Comparison of ENCODE assay signal across 21 cellular contexts in the genomic region with DNA sequence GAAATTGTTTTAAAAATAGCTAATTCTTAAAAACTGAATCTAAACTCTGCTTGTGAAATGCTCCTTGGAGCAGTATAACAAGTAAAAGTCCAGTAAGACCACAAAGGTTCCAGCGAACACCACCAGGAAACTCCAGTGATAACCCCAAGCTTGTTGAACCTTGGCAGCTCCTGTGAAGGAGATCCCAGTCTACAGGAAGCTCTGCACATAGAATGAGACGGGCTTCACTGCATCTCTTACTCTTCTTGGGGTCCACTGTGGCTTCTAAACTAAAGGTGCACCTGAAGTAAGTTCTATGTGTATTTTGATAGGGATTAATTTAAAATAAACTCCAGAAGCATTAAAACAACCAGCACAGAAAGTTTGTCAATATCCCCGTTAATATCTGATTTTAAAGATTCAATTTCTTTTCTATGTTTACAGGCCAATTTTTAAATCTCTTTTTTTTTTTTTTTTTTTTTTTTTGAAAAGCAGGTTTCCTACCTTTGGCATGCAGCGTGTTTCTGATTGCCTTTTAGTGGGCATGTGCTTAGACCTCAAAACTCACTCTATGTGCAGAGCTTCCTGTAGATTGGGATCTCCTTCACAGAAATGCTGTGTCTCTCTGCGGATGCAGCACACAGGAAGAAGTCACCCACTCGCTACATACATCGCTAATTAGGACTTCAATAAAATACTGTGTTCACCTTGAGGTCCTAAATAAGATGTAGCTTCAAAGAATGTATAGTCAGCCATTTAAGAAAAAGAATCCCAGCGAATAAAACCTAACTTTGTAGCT.
DNase-seq lines count a peak whose midpoint lies in the region.
"Had no signal": no experiment of that assay in that cellular context is flagged by ENCODE, and none has a peak within 500 bp of the region (broad histone marks: within the 10 kb centered on the region; RNA-seq: fewer than 3 reads in every experiment).

No MANE protein-coding gene starts in this region.

- H3K4me3 Mint-ChIP-seq in T-helper 1 cell treated with Interleukin-12 subunit alpha and Interleukin-12 subunit beta and Interleukin-4 antibody, amounts not matched to agents 30 μg/mL and 1 μg/mL, for 36 hours = peak overlapping the region; percentile 53
- H3K4me3 Mint-ChIP-seq in activated naive CD4-positive, alpha-beta T cell treated with anti-CD3 and anti-CD28 coated beads, Interleukin-2, amount 50 U/mL, for 24 hours = peak overlapping the region; percentile 44
- H3K4me3 Mint-ChIP-seq in stimulated activated naive CD8-positive, alpha-beta T cell treated with anti-CD3 and anti-CD28 coated beads, Interleukin-15, Interleukin-2, amounts not matched to agents 100 ng/mL and 50 ng/mL, for 24 hours = peak overlapping the region; percentile 37
- H3K4me3 Mint-ChIP-seq: WTC11 had no signal

- H3K4me1 Mint-ChIP-seq in T-helper 1 cell treated with Interleukin-12 subunit alpha and Interleukin-12 subunit beta and Interleukin-4 antibody, amounts not matched to agents 30 μg/mL and 1 μg/mL, for 36 hours (ENCODE audit: low read depth) = peaks cover 42% of the 10 kb centered on the region
- peaks cover 49% of the 10 kb centered on the region for H3K4me1 Mint-ChIP-seq in activated naive CD4-positive, alpha-beta T cell treated with anti-CD3 and anti-CD28 coated beads, Interleukin-2, amount 50 U/mL, for 24 hours
- H3K4me1 Mint-ChIP-seq in stimulated activated naive CD8-positive, alpha-beta T cell treated with anti-CD3 and anti-CD28 coated beads, Interleukin-15, Interleukin-2, amounts not matched to agents 100 ng/mL and 50 ng/mL, for 24 hours (ENCODE audit: low read depth) = peaks cover 33% of the 10 kb centered on the region
- H3K4me1 Mint-ChIP-seq: WTC11 had no signal

- peak; percentile 8 for DNase-seq in stimulated activated CD4-positive, alpha-beta T cell treated with anti-CD3 and anti-CD28 coated beads, Interleukin-2, amount 100 ng/mL, for 4 hours (ENCODE audit: low read depth)
- no peak for DNase-seq in stimulated activated CD4-positive, alpha-beta T cell treated with anti-CD3 and anti-CD28 coated beads, Interleukin-2, amount 100 ng/mL, for 24 hours
- DNase-seq in DMS 273 treated with DMSO at 0.1 percent for 48 hours (lab: John Stamatoyannopoulos, UW) (no peak), head of caudate nucleus (no peak), caudate nucleus (lab: John Stamatoyannopoulos, UW) (no peak)
- DNase-seq: activated CD8-positive, alpha-beta memory T cell treated with anti-CD3 and anti-CD28 coated beads, Interleukin-2, amount 50 U/mL, for 4 hours; COR-L47; heart left ventricle; IMR-90; MM.1S; NCI-H146; NCI-H774; SHP77; stomach had no signal

- H3K27ac ChIP-seq in caudate nucleus (ENCODE audit: low read depth, low read length) = no peak overlapping the region
- H3K27ac ChIP-seq: heart left ventricle, HL-60, stomach, upper lobe of left lung had no signal

- intact Hi-C loops in head of caudate nucleus (cut with DNase I) = no loop called here

- peaks cover 7% of the 10 kb centered on the region for H3K36me3 Mint-ChIP-seq in T-helper 1 cell treated with Interleukin-12 subunit alpha and Interleukin-12 subunit beta and Interleukin-4 antibody, amounts not matched to agents 30 μg/mL and 1 μg/mL, for 36 hours (ENCODE audit: low read depth)
- no peaks in the 10 kb centered on the region for H3K36me3 Mint-ChIP-seq in activated naive CD4-positive, alpha-beta T cell treated with anti-CD3 and anti-CD28 coated beads, Interleukin-2, amount 50 U/mL, for 24 hours
- H3K36me3 Mint-ChIP-seq in stimulated activated naive CD8-positive, alpha-beta T cell treated with anti-CD3 and anti-CD28 coated beads, Interleukin-15, Interleukin-2, amounts not matched to agents 100 ng/mL and 50 ng/mL, for 24 hours (ENCODE audit: low read depth) = no peaks in the 10 kb centered on the region
- H3K36me3 Mint-ChIP-seq: immature natural killer cell had no signal

- H3K27ac Mint-ChIP-seq in T-helper 1 cell treated with Interleukin-12 subunit alpha and Interleukin-12 subunit beta and Interleukin-4 antibody, amounts not matched to agents 30 μg/mL and 1 μg/mL, for 36 hours = peak overlapping the region; percentile 78
- no peak overlapping the region for H3K27ac Mint-ChIP-seq in activated naive CD4-positive, alpha-beta T cell treated with anti-CD3 and anti-CD28 coated beads, Interleukin-2, amount 50 U/mL, for 24 hours
- H3K27ac Mint-ChIP-seq in stimulated activated naive CD8-positive, alpha-beta T cell treated with anti-CD3 and anti-CD28 coated beads, Interleukin-15, Interleukin-2, amounts not matched to agents 100 ng/mL and 50 ng/mL, for 24 hours = no peak overlapping the region
- H3K27ac Mint-ChIP-seq: WTC11 had no signal

- no peaks in the 10 kb centered on the region for H3K27me3 Mint-ChIP-seq in T-helper 1 cell treated with Interleukin-12 subunit alpha and Interleukin-12 subunit beta and Interleukin-4 antibody, amounts not matched to agents 30 μg/mL and 1 μg/mL, for 36 hours (ENCODE audit: low read depth)
- no peaks in the 10 kb centered on the region for H3K27me3 Mint-ChIP-seq in activated naive CD4-positive, alpha-beta T cell treated with anti-CD3 and anti-CD28 coated beads, Interleukin-2, amount 50 U/mL, for 24 hours
- H3K27me3 Mint-ChIP-seq in stimulated activated naive CD8-positive, alpha-beta T cell treated with anti-CD3 and anti-CD28 coated beads, Interleukin-15, Interleukin-2, amounts not matched to agents 100 ng/mL and 50 ng/mL, for 24 hours = no peaks in the 10 kb centered on the region

- H3K9me3 Mint-ChIP-seq in T-helper 1 cell treated with Interleukin-12 subunit alpha and Interleukin-12 subunit beta and Interleukin-4 antibody, amounts not matched to agents 30 μg/mL and 1 μg/mL, for 36 hours = peaks cover 4% of the 10 kb centered on the region
- no peaks in the 10 kb centered on the region for H3K9me3 Mint-ChIP-seq in activated naive CD4-positive, alpha-beta T cell treated with anti-CD3 and anti-CD28 coated beads, Interleukin-2, amount 50 U/mL, for 24 hours
- H3K9me3 Mint-ChIP-seq in stimulated activated naive CD8-positive, alpha-beta T cell treated with anti-CD3 and anti-CD28 coated beads, Interleukin-15, Interleukin-2, amounts not matched to agents 100 ng/mL and 50 ng/mL, for 24 hours = no peaks in the 10 kb centered on the region
